18 cellular contexts compared by ENCODE assay signal in genomic region chr10:88239212-88239611, GRCh38.
"Had no signal": no experiment of that assay in that cellular context is flagged by ENCODE, and none has a peak within 500 bp of the region (broad histone marks: within the 10 kb centered on the region; RNA-seq: fewer than 3 reads in every experiment).

No MANE protein-coding gene starts in this region.

- H3K27ac Mint-ChIP-seq: activated T-helper 17 cell treated with anti-CD3 and anti-CD28 coated beads, Interleukin-2, amount 50 U/mL, for 72 hours; stimulated activated naive B cell treated with anti-CD40 and anti-IgM and Interleukin-4, amounts not matched to agents 10 μg/mL and 1 μg/mL and 100 μg/mL, for 72 hours had no signal

- H3K36me3 ChIP-seq: neutrophil, upper lobe of left lung had no signal

- H3K9me3 Mint-ChIP-seq: naive B cell; stimulated activated naive B cell treated with anti-CD40 and anti-IgM and Interleukin-4, amounts not matched to agents 10 μg/mL and 1 μg/mL and 100 μg/mL, for 72 hours had no signal

- H3K4me3 Mint-ChIP-seq: activated T-helper 17 cell treated with anti-CD3 and anti-CD28 coated beads, Interleukin-2, amount 50 U/mL, for 72 hours; naive B cell; stimulated activated naive B cell treated with anti-CD40 and anti-IgM and Interleukin-4, amounts not matched to agents 10 μg/mL and 1 μg/mL and 100 μg/mL, for 72 hours had no signal

- H3K27me3 ChIP-seq: dorsolateral prefrontal cortex, neutrophil, upper lobe of left lung had no signal

- H3K27ac ChIP-seq: neutrophil, SK-N-MC had no signal

- ATAC-seq: activated T-helper 17 cell treated with anti-CD3 and anti-CD28 coated beads, Interleukin-2, amount 50 U/mL, for 72 hours; stimulated activated naive B cell treated with anti-CD40 and anti-IgM and Interleukin-4, amounts not matched to agents 10 μg/mL and 1 μg/mL and 100 μg/mL, for 72 hours had no signal

- H3K4me1 Mint-ChIP-seq: activated T-helper 17 cell treated with anti-CD3 and anti-CD28 coated beads, Interleukin-2, amount 50 U/mL, for 72 hours had no signal

- DNase-seq: activated CD4-positive, alpha-beta T cell treated with anti-CD3 and anti-CD28 coated beads for 1 hour; activated CD4-positive, alpha-beta T cell treated with anti-CD3 and anti-CD28 coated beads, Interleukin-2, amount 50 U/mL, for 48 hours; activated naive CD4-positive, alpha-beta T cell treated with Interleukin-2 at 50 U/mL for 16 hours; aorta; dorsolateral prefrontal cortex; erythroblast; hippocampal formation; kidney; naive B cell; stimulated activated CD4-positive, alpha-beta T cell treated with anti-CD3 and anti-CD28 coated beads, Interleukin-15, amount 100 ng/mL, for 24 hours; stimulated activated CD4-positive, alpha-beta T cell treated with anti-CD3 and anti-CD28 coated beads, Interleukin-4, amount 100 ng/mL, for 1 hour; stimulated activated naive B cell treated with anti-CD40 and anti-IgM and Interleukin-4, amounts not matched to agents 10 μg/mL and 1 μg/mL and 100 μg/mL, for 72 hours; upper lobe of left lung had no signal

- H3K9me3 ChIP-seq: neutrophil, upper lobe of left lung had no signal

- H3K4me3 ChIP-seq: dorsolateral prefrontal cortex, lung, SK-N-MC, skin epidermis, upper lobe of left lung had no signal

- H3K36me3 Mint-ChIP-seq: naive B cell had no signal

- H3K27me3 Mint-ChIP-seq: naive B cell; stimulated activated naive B cell treated with anti-CD40 and anti-IgM and Interleukin-4, amounts not matched to agents 10 μg/mL and 1 μg/mL and 100 μg/mL, for 72 hours had no signal
